ENCODE assay signal across 11 cellular contexts in the genomic region with DNA sequence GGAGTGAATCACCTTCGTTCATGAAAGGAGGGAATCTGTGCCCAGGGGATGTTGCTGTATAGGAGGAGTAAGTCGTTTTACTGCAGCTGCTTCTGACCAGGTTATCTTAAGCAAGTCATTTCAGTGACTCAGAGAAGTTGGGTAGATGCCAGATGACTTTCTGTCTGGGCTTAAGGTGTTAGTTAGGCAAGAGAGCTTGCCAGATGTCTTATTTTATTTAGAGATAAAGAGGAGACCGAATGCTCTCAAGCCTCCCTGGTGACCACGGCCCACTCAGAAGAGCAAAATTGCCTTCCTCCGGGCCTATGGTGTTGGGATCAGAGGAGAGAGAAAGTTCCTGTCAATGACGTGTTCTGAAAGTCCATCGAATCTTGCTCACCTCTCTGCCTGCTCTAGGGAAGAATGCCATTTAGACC. TPM values are rescaled to one million over a fixed set of nuclear protein-coding genes. Genes with fewer than 3 reads are reported as not detected.
A peak's percentile ranks its signal among the peaks of the same experiment; 100 is the strongest.
DNase-seq lines count a peak whose midpoint lies in the region; ATAC-seq and TF ChIP-seq lines count a peak whose summit lies in the region.
"Had no signal": no experiment of that assay in that cellular context is flagged by ENCODE, and none has a peak within 500 bp of the region (broad histone marks: within the 10 kb centered on the region; RNA-seq: fewer than 3 reads in every experiment).

No MANE protein-coding gene starts in this region.

- H3K27ac ChIP-seq in Panc1 (ENCODE audit: low read length) = no peak overlapping the region
- H3K27ac ChIP-seq in epithelial cell of prostate = peak overlapping the region; percentile 19
- H3K27ac ChIP-seq in gastrocnemius medialis = no peak overlapping the region
- H3K27ac ChIP-seq: SK-N-MC had no signal

- intact Hi-C loops in Panc1 (cut with micrococcal nuclease; ENCODE audit: unreplicated experiment) = loop anchor here (10.0 kb wide), 1 partner anchor 240 kb away; no protein-coding TSS in a partner anchor
- intact Hi-C loops in gastrocnemius medialis (cut with DNase I; ENCODE audit: low total_unique reads) = no loop called here

- H3K9me3 ChIP-seq in Panc1 (ENCODE audit: control insufficient read depth, insufficient read depth, low read depth, low read length) = no peaks in the 10 kb centered on the region
- H3K9me3 ChIP-seq in gastrocnemius medialis = no peaks in the 10 kb centered on the region

- ATAC-seq in Panc1 (peak; percentile 91), gastrocnemius medialis (peak; percentile 30 to 79), HG02642 (IDR thresholded peaks at IDR 0.05; ENCODE audit: poor library complexity, unreplicated experiment) (no peak)
- ATAC-seq: activated CD8-positive, alpha-beta T cell treated with anti-CD3 and anti-CD28 coated beads for 36 hours; sciatic nerve had no signal

- H3K27me3 ChIP-seq in Panc1 (ENCODE audit: control insufficient read depth, insufficient read depth, low read length) (no peaks in the 10 kb centered on the region), gastrocnemius medialis (no peaks in the 10 kb centered on the region)

- TF ChIP-seq CTCF in HFF-Myc (IDR thresholded peaks at IDR 0.05; ENCODE audit: low read depth, low read length, missing control alignments) (no peak), Panc1 (IDR thresholded peaks at IDR 0.05) (no peak), gastrocnemius medialis (IDR thresholded peaks at IDR 0.05 in 4 of 5, conservative IDR thresholded peaks at IDR 0.05 in 1 of 5) (no peak)

- in situ Hi-C loops in Panc1 (cut with HindIII; ENCODE audit: low pct_unique_long_range_greater_than_20kb, low sequenced_read_pairs) = no loop called here
- in situ Hi-C loops in gastrocnemius medialis (cut with MboI; ENCODE audit: low sequenced_read_pairs in 4 of 4) = no loop called here

- no peak for TF ChIP-seq POLR2A in gastrocnemius medialis (IDR thresholded peaks at IDR 0.05)

- H3K4me1 ChIP-seq in Panc1 (ENCODE audit: control insufficient read depth, insufficient read depth, low read length) (peaks cover 5% of the 10 kb centered on the region), gastrocnemius medialis (no peaks in the 10 kb centered on the region)

- POLR2A ChIA-PET in Panc1 (lab: Charles Lee) = no interaction called here

- H3K36me3 ChIP-seq in Panc1 (ENCODE audit: control insufficient read depth, insufficient read depth, low read length) (no peaks in the 10 kb centered on the region), gastrocnemius medialis (no peaks in the 10 kb centered on the region)

- no TSS peak for BruUV-seq in Panc1 (replicated peaks; lab: Mats Ljungman, UMichigan)

- CTCF ChIA-PET in Panc1 (lab: Charles Lee) = no interaction called here

- DNase-seq in HFF-Myc (ENCODE audit: extremely low read depth, low read depth) (peak; percentile 91), Panc1 (ENCODE audit: low read depth, low spot score) (peak; percentile 47), epithelial cell of prostate (ENCODE audit: low read depth, low spot score) (peak; percentile 97), gastrocnemius medialis (no peak), SHP77 (lab: John Stamatoyannopoulos, UW) (no peak)
- DNase-seq in activated CD4-positive, alpha-beta T cell treated with anti-CD3 and anti-CD28 coated beads for 4 hours = no peak
- DNase-seq: activated CD8-positive, alpha-beta T cell treated with anti-CD3 and anti-CD28 coated beads for 36 hours; GDM1 had no signal

- H3K4me3 ChIP-seq in HFF-Myc (replicated peaks; ENCODE audit: low read depth, low read length) (no peak overlapping the region), Panc1 (ENCODE audit: low read depth in 2 of 2, low read length in 2 of 2) (no peak overlapping the region), gastrocnemius medialis (no peak overlapping the region)
- H3K4me3 ChIP-seq: SK-N-MC had no signal

RNA-seq across cellular contexts. Expression of gene ZNF827, which starts 16.3 kb away (rescaled TPM):
- total RNA-seq in Panc1 (2021; ENCODE audit: unreplicated experiment) (6.3 TPM), gastrocnemius medialis (10 to 100 TPM in 2 of 4 donors, 1 to 10 TPM in 2; 7.2 to 16.1 (median 10.9) TPM)
- 5.8 TPM for polyA plus RNA-seq in Panc1 (2012; ENCODE audit: insufficient read length)

Comparison
In these comparisons a context has a peak if more than half of its experiments do, and no peak if none do; other contexts are left out.
1. DNase-seq: peak in HFF-Myc (single experiment), Panc1 (single experiment) and epithelial cell of prostate (single experiment); none in gastrocnemius medialis (0 of 2), SHP77 (0 of 2) and activated CD4-positive, alpha-beta T cell treated with anti-CD3 and anti-CD28 coated beads for 4 hours (0 of 2).